In the genomic region with DNA sequence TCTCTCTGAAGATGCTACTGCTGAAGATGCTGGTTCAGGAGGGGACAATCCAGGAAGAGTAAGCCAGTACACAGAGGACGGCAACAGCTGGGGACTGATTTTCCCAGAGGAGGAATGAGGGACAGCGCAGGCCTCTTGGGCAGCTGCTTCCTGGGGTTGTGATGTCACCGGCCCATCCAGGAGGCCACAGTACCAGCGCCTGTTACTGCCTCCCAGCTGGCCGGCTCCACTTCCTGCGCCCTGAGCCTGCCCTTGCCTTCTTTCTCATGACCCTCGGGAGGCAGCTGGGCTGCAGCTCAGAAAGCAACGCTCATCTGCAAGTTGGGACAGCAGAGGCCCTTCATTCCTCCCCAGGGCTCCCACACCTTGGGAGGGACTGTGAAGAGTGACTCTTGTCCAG, we compare ENCODE assay signal across 12 cellular contexts. TPM values are rescaled to one million over a fixed set of nuclear protein-coding genes. Genes with fewer than 3 reads are reported as not detected.
DNase-seq lines count a peak whose midpoint lies in the region; ATAC-seq and TF ChIP-seq lines count a peak whose summit lies in the region.
"Had no signal": no experiment of that assay in that cellular context is flagged by ENCODE, and none has a peak within 500 bp of the region (broad histone marks: within the 10 kb centered on the region; RNA-seq: fewer than 3 reads in every experiment).

No MANE protein-coding gene starts in this region.

- H3K27me3 ChIP-seq in adrenal gland, result no peaks in the 10 kb centered on the region
- no peaks in the 10 kb centered on the region for H3K27me3 ChIP-seq in left ventricle myocardium inferior (ENCODE audit: low read depth)

- H3K27ac Mint-ChIP-seq in CD14-positive monocyte, result no peak overlapping the region

- TF ChIP-seq CTCF in adrenal gland (IDR thresholded peaks at IDR 0.05) (peak in 1 of 6 experiments; percentile 11), left ventricle myocardium inferior (IDR thresholded peaks at IDR 0.05; ENCODE audit: borderline replicate concordance) (no peak), CD14-positive monocyte (IDR thresholded peaks at IDR 0.05) (no peak)

- no peaks in the 10 kb centered on the region for H3K9me3 Mint-ChIP-seq in CD14-positive monocyte

- peak; percentile 87 for DNase-seq in EL
- peak in 5 of 7 donors; percentile 33 to 80 (median 61) for DNase-seq in adrenal gland
- DNase-seq in left ventricle myocardium inferior, result peak; percentile 69
- DNase-seq in posterior cingulate gyrus, result peak in 8 of 10 donors; percentile 34 to 94 (median 57)
- DNase-seq in CD14-positive monocyte (ENCODE audit: low spot score), result no peak
- no peak for DNase-seq in NCI-H2227 treated with DMSO at 0.1 percent for 48 hours (lab: John Stamatoyannopoulos, UW)
- no peak for DNase-seq in AML-193 (lab: John Stamatoyannopoulos, UW)
- DNase-seq: DND-41, NCI-H2029, T-helper 9 cell had no signal

- H3K4me3 ChIP-seq in adrenal gland (no peak overlapping the region), left ventricle myocardium inferior (no peak overlapping the region)

- H3K4me3 Mint-ChIP-seq in CD14-positive monocyte, result no peak overlapping the region

- peaks cover 20% of the 10 kb centered on the region for H3K4me1 Mint-ChIP-seq in CD14-positive monocyte

- no peaks in the 10 kb centered on the region for H3K36me3 Mint-ChIP-seq in CD14-positive monocyte

- H3K27ac ChIP-seq in adrenal gland (peak overlapping the region in 2 of 5 donors; percentile 36 to 65), left ventricle myocardium inferior (replicated peaks) (peak overlapping the region; percentile 85)
- H3K27ac ChIP-seq: parathyroid adenoma had no signal

- ATAC-seq in GM21381 (IDR thresholded peaks at IDR 0.05; ENCODE audit: unreplicated experiment), result no peak

- intact Hi-C loops in adrenal gland (cut with DNase I), result no loop called here
- intact Hi-C loops in left ventricle myocardium inferior (cut with micrococcal nuclease), result no loop called here
- intact Hi-C loops in posterior cingulate gyrus (cut with DNase I), result no loop called here
- intact Hi-C loops in CD14-positive monocyte (cut with micrococcal nuclease), result no loop called here

- no peaks in the 10 kb centered on the region for H3K9me3 ChIP-seq in adrenal gland (replicated peaks in 1 of 3)
- no peaks in the 10 kb centered on the region for H3K9me3 ChIP-seq in left ventricle myocardium inferior (replicated peaks)

- H3K36me3 ChIP-seq in adrenal gland (replicated peaks in 1 of 2) (no peaks in the 10 kb centered on the region), left ventricle myocardium inferior (no peaks in the 10 kb centered on the region)

- H3K27me3 Mint-ChIP-seq in CD14-positive monocyte (ENCODE audit: low read depth in 3 of 3), result peaks cover 0 to 13% (median 3%) of the 10 kb centered on the region in 3 donors

- WGBS in adrenal gland, 4 donors, result 51 to 74% (median 70%) methylated on average over 5 to 8 of the region's 8 CpGs

- H3K4me1 ChIP-seq in adrenal gland (replicated peaks in 1 of 2), result peaks cover 11 to 23% of the 10 kb centered on the region in 2 donors
- H3K4me1 ChIP-seq in left ventricle myocardium inferior, result peaks cover 39% of the 10 kb centered on the region
- H3K4me1 ChIP-seq: parathyroid adenoma had no signal

- TF ChIP-seq POLR2A in adrenal gland (IDR thresholded peaks at IDR 0.05), result no peak

RNA-seq across cellular contexts. Expression of gene ID3, which starts 21.9 kb away (rescaled TPM):
- total RNA-seq in adrenal gland (100 to 1,000 TPM in 5 of 8 donors, 10 to 100 TPM in 3; 55.3 to 213 (median 118) TPM), left ventricle myocardium inferior (75.2 TPM)
- polyA plus RNA-seq in adrenal gland (100 to 1,000 TPM in 2 of 3 donors, 10 to 100 TPM in 1; 28.8 to 133 (median 114) TPM), CD14-positive monocyte (1 to 10 TPM; 1.1 to 2.5 TPM)

RNA-seq across cellular contexts. Expression of gene E2F2, which starts 50.2 kb away (rescaled TPM):
- total RNA-seq in adrenal gland (under 1 TPM in 7 of 8 donors, not detected in 1; 0.12 to 0.88 (median 0.45) TPM), left ventricle myocardium inferior (0.16 TPM)
- polyA plus RNA-seq in adrenal gland (under 1 TPM; 0.07 to 0.35 (median 0.16) TPM), CD14-positive monocyte (1 to 10 TPM in 1 of 2 donors, under 1 TPM in 1; 0.24 to 1.8 TPM)

Comparison
In these comparisons a context has a peak if more than half of its experiments do, and no peak if none do; other contexts are left out.
1. DNase-seq: peak in EL (single experiment), adrenal gland (5 of 7), left ventricle myocardium inferior (single experiment) and posterior cingulate gyrus (8 of 10); none in CD14-positive monocyte (single experiment), NCI-H2227 treated with DMSO at 0.1 percent for 48 hours (single experiment) and AML-193 (0 of 2).